ENCODE assay signal across 1 cellular context in the genomic region with DNA sequence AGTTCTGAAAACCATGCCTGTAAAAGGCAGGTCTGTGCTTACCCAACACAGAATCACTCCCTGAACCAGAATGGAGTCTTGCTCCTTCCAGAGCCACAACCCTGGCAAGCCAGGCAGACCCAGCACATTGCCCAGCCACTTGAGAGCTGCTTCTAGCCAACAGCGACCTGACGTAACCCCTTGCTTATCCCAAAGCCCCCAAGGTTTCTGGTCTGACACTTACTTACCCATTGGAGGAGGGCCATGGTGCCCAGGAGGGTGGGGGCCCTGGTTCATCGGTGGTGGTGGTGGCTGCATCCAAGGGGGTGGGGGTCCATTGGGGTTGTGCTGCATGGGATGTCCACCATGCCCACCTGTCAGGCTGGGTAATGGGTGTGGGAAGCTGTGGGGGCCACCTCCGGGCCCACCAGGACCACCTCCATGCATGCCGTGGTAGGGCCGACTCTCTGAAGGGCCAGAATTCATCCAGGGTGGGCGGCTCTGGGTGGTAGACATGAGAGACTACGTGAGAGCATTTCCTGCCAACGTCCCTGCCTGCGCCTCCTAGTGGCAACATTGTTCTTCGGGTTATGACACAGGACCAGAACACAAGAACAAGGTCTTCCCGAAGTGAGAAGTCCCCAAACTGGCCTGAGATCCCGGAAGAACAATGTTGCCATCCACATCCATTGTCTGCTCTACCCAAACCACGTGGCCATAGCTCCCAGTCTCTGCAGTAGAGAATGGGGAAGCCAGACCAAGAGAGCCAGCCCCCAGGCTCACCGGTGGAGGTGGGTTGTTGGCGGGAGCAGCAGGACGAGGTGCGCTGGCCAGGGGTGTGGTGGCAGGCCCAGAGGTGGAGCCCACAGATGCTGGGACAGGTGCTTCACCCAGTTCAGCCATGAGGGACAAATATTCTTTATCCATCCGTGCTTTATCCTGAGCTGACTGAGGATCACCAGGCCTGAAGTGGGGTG.
TF ChIP-seq lines count a peak whose summit lies in the region.

No MANE protein-coding gene starts in this region.

TF ChIP-seq in K562, 482 proteins besides CTCF, POLR2A, EP300 and RAD21:
- TF ChIP-seq POLR2G (IDR thresholded peaks at IDR 0.05; ENCODE audit: low read depth, low read length) (peak; percentile 66), RB1 (IDR thresholded peaks at IDR 0.05; ENCODE audit: low read depth) (peak; percentile 27; the same call in 1 of the 2 replicates), RFX7 (CRISPR knock-in tag; IDR thresholded peaks at IDR 0.05) (no peak), MAZ (CRISPR knock-in tag; conservative IDR thresholded peaks at IDR 0.05 in 1 of 2, IDR thresholded peaks at IDR 0.05 in 1 of 2) (peak in 1 of 2 experiments; percentile 22; a peak in 1 of 4 replicates), SMC3 (conservative IDR thresholded peaks at IDR 0.05; ENCODE audit: insufficient read depth, low read depth, low read length) (0 out of 2 replicates have a peak, but pooled peaks have one; percentile 22), ZNF3 (CRISPR knock-in tag; IDR thresholded peaks at IDR 0.05) (no peak), ZNF551 (CRISPR knock-in tag; IDR thresholded peaks at IDR 0.05) (no peak), ZSCAN29 (IDR thresholded peaks at IDR 0.05) (no peak), CTBP1 (IDR thresholded peaks at IDR 0.05; ENCODE audit: borderline replicate concordance) (no peak), BRF1 (IDR thresholded peaks at IDR 0.05; ENCODE audit: borderline replicate concordance, extremely low read depth, insufficient read length) (no peak), IRF2 (CRISPR knock-in tag; IDR thresholded peaks at IDR 0.05) (0 out of 2 replicates have a peak, but pooled peaks have one; percentile 26), POLR2B (IDR thresholded peaks at IDR 0.05; ENCODE audit: low read depth, partially characterized antibody) (peak; percentile 19), CREM (IDR thresholded peaks at IDR 0.05; ENCODE audit: low read depth) (peak; percentile 34; the same call in 1 of the 2 replicates), FOXK1 (CRISPR knock-in tag; IDR thresholded peaks at IDR 0.05; ENCODE audit: borderline replicate concordance) (peak; percentile 26; the same call in 1 of the 2 replicates), GATAD2B (IDR thresholded peaks at IDR 0.05; ENCODE audit: borderline replicate concordance) (no peak), ZNF282 (CRISPR knock-in tag; IDR thresholded peaks at IDR 0.05) (0 out of 2 replicates have a peak, but pooled peaks have one; percentile 61), ARNT (IDR thresholded peaks at IDR 0.05) (no peak), POLR2AphosphoS5 (IDR thresholded peaks at IDR 0.05; ENCODE audit: control insufficient read depth, insufficient read depth, low read depth, low read length) (0 out of 2 replicates have a peak, but pooled peaks have one; percentile 13), RBFOX2 (IDR thresholded peaks at IDR 0.05; ENCODE audit: low read depth, low read length) (peak; percentile 68), SUPT5H (IDR thresholded peaks at IDR 0.05) (peak; percentile 49; the same call in 1 of the 2 replicates)
- TF ChIP-seq, protein P1, sequence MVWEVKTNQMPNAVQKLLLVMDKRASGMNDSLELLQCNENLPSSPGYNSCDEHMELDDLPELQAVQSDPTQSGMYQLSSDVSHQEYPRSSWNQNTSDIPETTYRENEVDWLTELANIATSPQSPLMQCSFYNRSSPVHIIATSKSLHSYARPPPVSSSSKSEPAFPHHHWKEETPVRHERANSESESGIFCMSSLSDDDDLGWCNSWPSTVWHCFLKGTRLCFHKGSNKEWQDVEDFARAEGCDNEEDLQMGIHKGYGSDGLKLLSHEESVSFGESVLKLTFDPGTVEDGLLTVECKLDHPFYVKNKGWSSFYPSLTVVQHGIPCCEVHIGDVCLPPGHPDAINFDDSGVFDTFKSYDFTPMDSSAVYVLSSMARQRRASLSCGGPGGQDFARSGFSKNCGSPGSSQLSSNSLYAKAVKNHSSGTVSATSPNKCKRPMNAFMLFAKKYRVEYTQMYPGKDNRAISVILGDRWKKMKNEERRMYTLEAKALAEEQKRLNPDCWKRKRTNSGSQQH (CRISPR knock-in tag; IDR thresholded peaks at IDR 0.05) = no peak
- TF ChIP-seq, protein P2, sequence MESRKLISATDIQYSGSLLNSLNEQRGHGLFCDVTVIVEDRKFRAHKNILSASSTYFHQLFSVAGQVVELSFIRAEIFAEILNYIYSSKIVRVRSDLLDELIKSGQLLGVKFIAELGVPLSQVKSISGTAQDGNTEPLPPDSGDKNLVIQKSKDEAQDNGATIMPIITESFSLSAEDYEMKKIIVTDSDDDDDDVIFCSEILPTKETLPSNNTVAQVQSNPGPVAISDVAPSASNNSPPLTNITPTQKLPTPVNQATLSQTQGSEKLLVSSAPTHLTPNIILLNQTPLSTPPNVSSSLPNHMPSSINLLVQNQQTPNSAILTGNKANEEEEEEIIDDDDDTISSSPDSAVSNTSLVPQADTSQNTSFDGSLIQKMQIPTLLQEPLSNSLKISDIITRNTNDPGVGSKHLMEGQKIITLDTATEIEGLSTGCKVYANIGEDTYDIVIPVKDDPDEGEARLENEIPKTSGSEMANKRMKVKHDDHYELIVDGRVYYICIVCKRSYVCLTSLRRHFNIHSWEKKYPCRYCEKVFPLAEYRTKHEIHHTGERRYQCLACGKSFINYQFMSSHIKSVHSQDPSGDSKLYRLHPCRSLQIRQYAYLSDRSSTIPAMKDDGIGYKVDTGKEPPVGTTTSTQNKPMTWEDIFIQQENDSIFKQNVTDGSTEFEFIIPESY (CRISPR knock-in tag; IDR thresholded peaks at IDR 0.05) = peak; percentile 84
- TF ChIP-seq, protein P3, sequence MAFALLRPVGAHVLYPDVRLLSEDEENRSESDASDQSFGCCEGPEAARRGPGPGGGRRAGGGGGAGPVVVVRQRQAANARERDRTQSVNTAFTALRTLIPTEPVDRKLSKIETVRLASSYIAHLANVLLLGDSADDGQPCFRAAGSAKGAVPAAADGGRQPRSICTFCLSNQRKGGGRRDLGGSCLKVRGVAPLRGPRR (CRISPR knock-in tag; IDR thresholded peaks at IDR 0.05) = no peak
- TF ChIP-seq, protein P4, sequence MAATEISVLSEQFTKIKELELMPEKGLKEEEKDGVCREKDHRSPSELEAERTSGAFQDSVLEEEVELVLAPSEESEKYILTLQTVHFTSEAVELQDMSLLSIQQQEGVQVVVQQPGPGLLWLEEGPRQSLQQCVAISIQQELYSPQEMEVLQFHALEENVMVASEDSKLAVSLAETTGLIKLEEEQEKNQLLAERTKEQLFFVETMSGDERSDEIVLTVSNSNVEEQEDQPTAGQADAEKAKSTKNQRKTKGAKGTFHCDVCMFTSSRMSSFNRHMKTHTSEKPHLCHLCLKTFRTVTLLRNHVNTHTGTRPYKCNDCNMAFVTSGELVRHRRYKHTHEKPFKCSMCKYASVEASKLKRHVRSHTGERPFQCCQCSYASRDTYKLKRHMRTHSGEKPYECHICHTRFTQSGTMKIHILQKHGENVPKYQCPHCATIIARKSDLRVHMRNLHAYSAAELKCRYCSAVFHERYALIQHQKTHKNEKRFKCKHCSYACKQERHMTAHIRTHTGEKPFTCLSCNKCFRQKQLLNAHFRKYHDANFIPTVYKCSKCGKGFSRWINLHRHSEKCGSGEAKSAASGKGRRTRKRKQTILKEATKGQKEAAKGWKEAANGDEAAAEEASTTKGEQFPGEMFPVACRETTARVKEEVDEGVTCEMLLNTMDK (IDR thresholded peaks at IDR 0.05; ENCODE audit: borderline replicate concordance, insufficient read depth, low read depth, low read length, poor library complexity, severe bottlenecking) = peak; percentile 67
- TF ChIP-seq, protein P5, sequence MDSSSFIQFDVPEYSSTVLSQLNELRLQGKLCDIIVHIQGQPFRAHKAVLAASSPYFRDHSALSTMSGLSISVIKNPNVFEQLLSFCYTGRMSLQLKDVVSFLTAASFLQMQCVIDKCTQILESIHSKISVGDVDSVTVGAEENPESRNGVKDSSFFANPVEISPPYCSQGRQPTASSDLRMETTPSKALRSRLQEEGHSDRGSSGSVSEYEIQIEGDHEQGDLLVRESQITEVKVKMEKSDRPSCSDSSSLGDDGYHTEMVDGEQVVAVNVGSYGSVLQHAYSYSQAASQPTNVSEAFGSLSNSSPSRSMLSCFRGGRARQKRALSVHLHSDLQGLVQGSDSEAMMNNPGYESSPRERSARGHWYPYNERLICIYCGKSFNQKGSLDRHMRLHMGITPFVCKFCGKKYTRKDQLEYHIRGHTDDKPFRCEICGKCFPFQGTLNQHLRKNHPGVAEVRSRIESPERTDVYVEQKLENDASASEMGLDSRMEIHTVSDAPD (CRISPR knock-in tag; IDR thresholded peaks at IDR 0.05) = no peak
- TF ChIP-seq, protein P6, sequence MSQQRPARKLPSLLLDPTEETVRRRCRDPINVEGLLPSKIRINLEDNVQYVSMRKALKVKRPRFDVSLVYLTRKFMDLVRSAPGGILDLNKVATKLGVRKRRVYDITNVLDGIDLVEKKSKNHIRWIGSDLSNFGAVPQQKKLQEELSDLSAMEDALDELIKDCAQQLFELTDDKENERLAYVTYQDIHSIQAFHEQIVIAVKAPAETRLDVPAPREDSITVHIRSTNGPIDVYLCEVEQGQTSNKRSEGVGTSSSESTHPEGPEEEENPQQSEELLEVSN (IDR thresholded peaks at IDR 0.05; ENCODE audit: borderline replicate concordance in 1 of 2, extremely low read depth in 1 of 2, insufficient read depth in 1 of 2, insufficient read length in 1 of 2, low read depth in 1 of 2, low read length in 1 of 2, poor library complexity in 1 of 2, severe bottlenecking in 1 of 2) = no peak
